ENCODE assay signal across 2 cellular contexts in the genomic region with DNA sequence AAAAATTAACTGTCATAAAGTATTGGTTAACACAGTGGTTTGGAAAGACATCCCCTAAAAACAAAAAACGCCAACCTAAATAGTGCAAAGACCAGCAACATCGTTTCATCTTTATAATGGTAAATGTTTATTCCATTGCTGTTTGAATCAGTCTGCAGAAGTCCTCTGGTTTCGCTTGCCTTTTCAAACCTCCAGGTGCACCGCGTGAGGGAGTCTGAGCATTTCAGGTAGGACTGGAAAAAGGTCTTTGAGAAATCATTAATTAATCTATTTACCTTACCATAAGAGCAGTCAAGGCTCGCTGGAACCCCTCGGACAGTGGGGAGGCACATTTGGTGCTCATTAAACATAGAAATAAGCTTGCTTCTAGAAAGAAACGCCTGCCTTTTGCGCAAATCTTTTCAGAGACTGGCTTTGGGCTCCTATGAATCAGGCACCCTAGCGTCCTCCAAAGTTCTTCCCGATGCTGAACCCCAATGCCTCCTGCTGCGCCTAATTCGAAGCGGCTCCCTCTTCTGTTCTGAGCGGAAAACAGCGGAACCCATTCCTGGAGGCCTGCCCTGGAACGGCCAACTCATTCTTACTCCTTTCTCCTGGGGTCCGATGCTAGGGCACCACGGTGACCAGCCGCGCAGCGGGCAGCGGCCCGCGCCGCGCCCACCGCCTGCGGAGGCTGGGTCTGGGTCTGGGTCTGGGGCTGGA.
A peak's percentile ranks its signal among the peaks of the same experiment; 100 is the strongest.
TF ChIP-seq lines count a peak whose summit lies in the region.

No MANE protein-coding gene starts in this region.

TF ChIP-seq in IMR-90, 13 proteins besides CTCF, POLR2A, EP300 and RAD21:
- TF ChIP-seq RFX5 (IDR thresholded peaks at IDR 0.05; ENCODE audit: low read depth, low read length) (no peak), CHD1 (IDR thresholded peaks at IDR 0.05; ENCODE audit: low read depth, low read length) (no peak), CEBPB (IDR thresholded peaks at IDR 0.05; ENCODE audit: low read depth, low read length) (no peak), SMC3 (IDR thresholded peaks at IDR 0.05; ENCODE audit: low read depth, low read length) (no peak)

TF ChIP-seq in neural cell, 6 proteins besides CTCF, POLR2A, EP300 and RAD21:
- TF ChIP-seq TAF1 (IDR thresholded peaks at IDR 0.05; ENCODE audit: low read depth): no peak
- peak; percentile 27 for TF ChIP-seq SMC3 (conservative IDR thresholded peaks at IDR 0.05; ENCODE audit: poor library complexity)
